In the genomic region with DNA sequence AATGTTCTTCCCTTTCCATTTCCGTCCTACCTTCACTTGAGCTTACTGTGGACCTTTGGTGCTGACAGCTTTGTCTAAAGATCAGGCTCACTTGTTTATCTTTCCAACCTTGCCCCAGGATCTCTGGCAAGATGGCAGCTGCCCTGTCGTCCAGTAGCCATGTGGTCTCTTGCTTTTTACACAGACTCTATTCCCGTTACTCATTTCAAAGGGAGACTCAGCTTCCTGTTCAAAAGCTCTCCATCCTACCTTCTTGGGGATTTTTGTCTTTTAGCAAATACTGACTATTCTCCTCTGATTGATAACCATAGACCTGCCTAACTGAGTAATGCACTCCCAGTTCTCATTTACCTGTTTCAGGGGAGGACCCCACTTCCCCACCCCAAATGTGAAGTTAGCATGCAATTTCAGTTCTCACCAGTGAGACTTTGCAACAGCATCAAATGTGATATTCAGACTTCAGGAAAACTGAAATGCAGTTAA, we compare ENCODE assay signal across 26 cellular contexts.
DNase-seq lines count a peak whose midpoint lies in the region; ATAC-seq and TF ChIP-seq lines count a peak whose summit lies in the region.
"Had no signal": no experiment of that assay in that cellular context is flagged by ENCODE, and none has a peak within 500 bp of the region (broad histone marks: within the 10 kb centered on the region; RNA-seq: fewer than 3 reads in every experiment).

No MANE protein-coding gene starts in this region.

- peak overlapping the region; percentile 56 for H3K4me2 ChIP-seq in Loucy (ENCODE audit: low read depth, low read length, poor library complexity, severe bottlenecking)
- H3K4me2 ChIP-seq in neural cell (ENCODE audit: low read length): peak overlapping the region; percentile 5

- H3K27me3 ChIP-seq in Loucy (ENCODE audit: insufficient read depth, low read length, poor library complexity, severe bottlenecking) (no peaks in the 10 kb centered on the region), neural cell (ENCODE audit: insufficient read depth, low read depth, low read length) (no peaks in the 10 kb centered on the region)
- H3K27me3 ChIP-seq: Peyer's patch had no signal

- H3K79me2 ChIP-seq in Loucy (ENCODE audit: insufficient read depth, low read length) (no peaks in the 10 kb centered on the region), neural cell (replicated peaks; ENCODE audit: insufficient read depth, low read length) (no peaks in the 10 kb centered on the region)

- DNase-seq in T-helper 2 cell treated with Interferon-gamma antibody and Interleukin-4, amounts not matched to agents 5 μg/mL and 100 μg/mL, for 36 hours (ENCODE audit: low spot score): peak; percentile 48
- no peak for DNase-seq in T-helper 2 cell
- DNase-seq in activated T-helper 2 cell treated with anti-CD3 and anti-CD28 coated beads, Interferon-gamma antibody, Interleukin-2, Interleukin-4, amounts not matched to agents 10 μg/mL and 5 μg/mL and 100 μg/mL, durations not matched to agents 14 hours and 24 hours and 36 hours (ENCODE audit: low spot score): no peak
- DNase-seq in omental fat pad (ENCODE audit: low spot score): no peak
- DNase-seq: 8988T; activated CD4-positive, CD25-positive, alpha-beta regulatory T cell; activated CD8-positive, alpha-beta memory T cell treated with anti-CD3 and anti-CD28 coated beads, Interleukin-2, amount 50 U/mL, for 48 hours; activated naive CD4-positive, alpha-beta T cell treated with anti-CD3 and anti-CD28 coated beads, Interleukin-2, amount 10 ng/mL, durations not matched to agents 7 days and 5 days; CD8-positive, alpha-beta T cell; effector CD4-positive, alpha-beta T cell; H7; immature natural killer cell; left lung; midbrain; natural killer cell; NCI-H2081; NCI-H446; pancreas; Peyer's patch had no signal

- TF ChIP-seq EP300 in neural cell (conservative IDR thresholded peaks at IDR 0.05; ENCODE audit: poor library complexity, severe bottlenecking): no peak

- no peaks in the 10 kb centered on the region for H3K36me3 ChIP-seq in Loucy (ENCODE audit: insufficient read depth, low read length)
- H3K36me3 ChIP-seq in neural cell (ENCODE audit: insufficient read depth, low read length): no peaks in the 10 kb centered on the region
- H3K36me3 ChIP-seq: left lung, pancreas, Peyer's patch had no signal

- H3K36me3 Mint-ChIP-seq in T-helper 2 cell treated with Interferon-gamma antibody and Interleukin-4, amounts not matched to agents 5 μg/mL and 100 μg/mL, for 36 hours (ENCODE audit: low read depth): no peaks in the 10 kb centered on the region
- no peaks in the 10 kb centered on the region for H3K36me3 Mint-ChIP-seq in activated T-helper 2 cell treated with anti-CD3 and anti-CD28 coated beads, Interferon-gamma antibody, Interleukin-2, Interleukin-4, amounts not matched to agents 10 μg/mL and 5 μg/mL and 100 μg/mL, durations not matched to agents 14 hours and 24 hours and 36 hours (ENCODE audit: low read depth)
- H3K36me3 Mint-ChIP-seq: activated naive CD4-positive, alpha-beta T cell treated with anti-CD3 and anti-CD28 coated beads, Interleukin-2, amount 10 ng/mL, durations not matched to agents 7 days and 5 days; CD8-positive, alpha-beta T cell; immature natural killer cell; natural killer cell had no signal

- H3K9me2 ChIP-seq in Loucy (replicated peaks; ENCODE audit: low read depth, low read length) (no peaks in the 10 kb centered on the region), neural cell (ENCODE audit: insufficient read depth, low read length) (no peaks in the 10 kb centered on the region)

- H3K4me3 Mint-ChIP-seq in T-helper 2 cell treated with Interferon-gamma antibody and Interleukin-4, amounts not matched to agents 5 μg/mL and 100 μg/mL, for 36 hours: peak overlapping the region; percentile 66
- peak overlapping the region; percentile 77 for H3K4me3 Mint-ChIP-seq in activated T-helper 2 cell treated with anti-CD3 and anti-CD28 coated beads, Interferon-gamma antibody, Interleukin-2, Interleukin-4, amounts not matched to agents 10 μg/mL and 5 μg/mL and 100 μg/mL, durations not matched to agents 14 hours and 24 hours and 36 hours (ENCODE audit: low read depth)
- H3K4me3 Mint-ChIP-seq: activated naive CD4-positive, alpha-beta T cell treated with anti-CD3 and anti-CD28 coated beads, Interleukin-2, amount 10 ng/mL, durations not matched to agents 7 days and 5 days; CD8-positive, alpha-beta T cell; natural killer cell had no signal

- H3K27ac ChIP-seq in neural cell (ENCODE audit: low read length): peak overlapping the region; percentile 83
- H3K27ac ChIP-seq: foreskin keratinocyte, HL-60, left lung, pancreas, Peyer's patch had no signal

- TF ChIP-seq CTCF in Loucy (conservative IDR thresholded peaks at IDR 0.05; ENCODE audit: low read length) (no peak), neural cell (IDR thresholded peaks at IDR 0.05; ENCODE audit: poor library complexity, severe bottlenecking) (no peak), omental fat pad (IDR thresholded peaks at IDR 0.05) (no peak)

- intact Hi-C loops in activated T-helper 2 cell treated with anti-CD3 and anti-CD28 coated beads, Interferon-gamma antibody, Interleukin-2, Interleukin-4, amounts not matched to agents 10 μg/mL and 5 μg/mL and 100 μg/mL, durations not matched to agents 14 hours and 24 hours and 36 hours (cut with micrococcal nuclease): loop anchor here (1.0 to 10.0 kb wide), 7 partner anchors 8 to 1868 kb away; partner anchors contain the start of genes ERICH2 and GAD1

- H3K27ac Mint-ChIP-seq in T-helper 2 cell treated with Interferon-gamma antibody and Interleukin-4, amounts not matched to agents 5 μg/mL and 100 μg/mL, for 36 hours: peak overlapping the region; percentile 81
- peak overlapping the region; percentile 100 for H3K27ac Mint-ChIP-seq in activated T-helper 2 cell treated with anti-CD3 and anti-CD28 coated beads, Interferon-gamma antibody, Interleukin-2, Interleukin-4, amounts not matched to agents 10 μg/mL and 5 μg/mL and 100 μg/mL, durations not matched to agents 14 hours and 24 hours and 36 hours
- H3K27ac Mint-ChIP-seq: activated naive CD4-positive, alpha-beta T cell treated with anti-CD3 and anti-CD28 coated beads, Interleukin-2, amount 10 ng/mL, durations not matched to agents 7 days and 5 days; CD8-positive, alpha-beta T cell; immature natural killer cell; natural killer cell had no signal

- peak overlapping the region; percentile 82 for H2AFZ ChIP-seq in Loucy (ENCODE audit: low read length)
- H2AFZ ChIP-seq in neural cell (ENCODE audit: low read depth, low read length): no peak overlapping the region

- H3F3A ChIP-seq in Loucy (ENCODE audit: low read depth): no peaks in the 10 kb centered on the region
- H3F3A ChIP-seq in neural cell (ENCODE audit: insufficient read depth, low read length, poor library complexity, severe bottlenecking): peaks cover 7% of the 10 kb centered on the region

- TF ChIP-seq RAD21 in neural cell (conservative IDR thresholded peaks at IDR 0.05): no peak

- H3K4me3 ChIP-seq in Loucy (ENCODE audit: low read length, poor library complexity, severe bottlenecking): peak overlapping the region; percentile 41
- H3K4me3 ChIP-seq in neural cell (ENCODE audit: low read length): peak overlapping the region; percentile 41
- H3K4me3 ChIP-seq: left lung, pancreas, Peyer's patch had no signal

- no peaks in the 10 kb centered on the region for H3K27me3 Mint-ChIP-seq in T-helper 2 cell treated with Interferon-gamma antibody and Interleukin-4, amounts not matched to agents 5 μg/mL and 100 μg/mL, for 36 hours (ENCODE audit: low read depth)
- no peaks in the 10 kb centered on the region for H3K27me3 Mint-ChIP-seq in activated T-helper 2 cell treated with anti-CD3 and anti-CD28 coated beads, Interferon-gamma antibody, Interleukin-2, Interleukin-4, amounts not matched to agents 10 μg/mL and 5 μg/mL and 100 μg/mL, durations not matched to agents 14 hours and 24 hours and 36 hours (ENCODE audit: low read depth)

- H3K9me3 ChIP-seq in Loucy (ENCODE audit: insufficient read depth, low read depth, low read length) (no peaks in the 10 kb centered on the region), neural cell (ENCODE audit: low read length) (no peaks in the 10 kb centered on the region)
- H3K9me3 ChIP-seq: left lung, pancreas, Peyer's patch had no signal

- H3K9me3 Mint-ChIP-seq in T-helper 2 cell treated with Interferon-gamma antibody and Interleukin-4, amounts not matched to agents 5 μg/mL and 100 μg/mL, for 36 hours: no peaks in the 10 kb centered on the region
- H3K9me3 Mint-ChIP-seq in activated T-helper 2 cell treated with anti-CD3 and anti-CD28 coated beads, Interferon-gamma antibody, Interleukin-2, Interleukin-4, amounts not matched to agents 10 μg/mL and 5 μg/mL and 100 μg/mL, durations not matched to agents 14 hours and 24 hours and 36 hours: no peaks in the 10 kb centered on the region
- H3K9me3 Mint-ChIP-seq: activated naive CD4-positive, alpha-beta T cell treated with anti-CD3 and anti-CD28 coated beads, Interleukin-2, amount 10 ng/mL, durations not matched to agents 7 days and 5 days; CD8-positive, alpha-beta T cell; immature natural killer cell; natural killer cell had no signal

- ATAC-seq in GM21447 (IDR thresholded peaks at IDR 0.05; ENCODE audit: unreplicated experiment): no peak
- ATAC-seq in omental fat pad (ENCODE audit: low FRiP score): no peak
- ATAC-seq in GM19324 (IDR thresholded peaks at IDR 0.05; ENCODE audit: low FRiP score, unreplicated experiment): no peak
- ATAC-seq: CD8-positive, alpha-beta T cell; foreskin keratinocyte; natural killer cell; pancreas; sciatic nerve had no signal

- H3K4me1 Mint-ChIP-seq in T-helper 2 cell treated with Interferon-gamma antibody and Interleukin-4, amounts not matched to agents 5 μg/mL and 100 μg/mL, for 36 hours (ENCODE audit: low read depth): peaks cover 69% of the 10 kb centered on the region
- peaks cover 70% of the 10 kb centered on the region for H3K4me1 Mint-ChIP-seq in activated T-helper 2 cell treated with anti-CD3 and anti-CD28 coated beads, Interferon-gamma antibody, Interleukin-2, Interleukin-4, amounts not matched to agents 10 μg/mL and 5 μg/mL and 100 μg/mL, durations not matched to agents 14 hours and 24 hours and 36 hours (ENCODE audit: low read depth)

- peak overlapping the region; percentile 55 for H3K9ac ChIP-seq in Loucy (ENCODE audit: low read depth, low read length, poor library complexity, severe bottlenecking)
- H3K9ac ChIP-seq in neural cell (ENCODE audit: low read length): peak overlapping the region; percentile 55

- H3K4me1 ChIP-seq in Loucy (ENCODE audit: insufficient read depth, low read length, poor library complexity, severe bottlenecking): peaks cover 53% of the 10 kb centered on the region
- H3K4me1 ChIP-seq: foreskin keratinocyte, pancreas, Peyer's patch had no signal

- H4K20me1 ChIP-seq in Loucy (ENCODE audit: insufficient read depth, low read length, poor library complexity, severe bottlenecking) (no peaks in the 10 kb centered on the region), neural cell (ENCODE audit: insufficient read depth) (no peaks in the 10 kb centered on the region)

TF ChIP-seq in neural cell, 6 proteins besides CTCF, POLR2A, EP300 and RAD21 (continues in another document):
- TF ChIP-seq EZH2 (IDR thresholded peaks at IDR 0.05; ENCODE audit: borderline replicate concordance, insufficient read depth, low read length, poor library complexity, severe bottlenecking) (no peak), POLR2AphosphoS5 (IDR thresholded peaks at IDR 0.05) (no peak)
